32 cellular contexts compared by ENCODE assay signal in the genomic region with DNA sequence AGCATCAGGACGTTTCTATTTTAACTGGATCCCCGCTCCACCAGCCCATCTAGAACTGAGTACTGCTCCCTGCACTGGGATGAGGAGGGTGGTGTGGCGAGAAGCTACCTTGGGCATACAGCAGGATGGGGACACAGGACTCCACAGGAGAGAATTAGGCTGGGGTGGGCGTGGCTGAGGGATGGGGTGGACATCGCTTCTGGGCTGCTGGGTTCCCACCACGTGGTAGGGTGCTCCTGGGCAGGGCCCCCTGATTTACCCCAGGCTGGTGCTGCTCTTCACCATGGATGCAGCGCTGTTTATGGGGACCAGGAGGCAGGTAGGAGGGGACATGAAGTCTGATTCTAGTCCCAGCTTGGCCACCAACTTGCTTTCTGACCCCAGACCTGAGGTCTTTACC. TPM values are rescaled to one million over a fixed set of nuclear protein-coding genes. Genes with fewer than 3 reads are reported as not detected.
DNase-seq lines count a peak whose midpoint lies in the region; ATAC-seq and TF ChIP-seq lines count a peak whose summit lies in the region.
"Had no signal": no experiment of that assay in that cellular context is flagged by ENCODE, and none has a peak within 500 bp of the region (broad histone marks: within the 10 kb centered on the region; RNA-seq: fewer than 3 reads in every experiment).

No MANE protein-coding gene starts in this region.

- no peaks in the 10 kb centered on the region for H3K9me3 ChIP-seq in HEK293 (ENCODE audit: control insufficient read depth, insufficient read depth, low read depth, low read length)
- no peaks in the 10 kb centered on the region for H3K9me3 ChIP-seq in endodermal cell (ENCODE audit: control insufficient read depth, low read length)
- no peaks in the 10 kb centered on the region for H3K9me3 ChIP-seq in spleen
- H3K9me3 ChIP-seq: esophagus muscularis mucosa, heart right ventricle, neutrophil, Peyer's patch, right lobe of liver, upper lobe of right lung had no signal

- no peak overlapping the region for H3K27ac ChIP-seq in HEK293 (ENCODE audit: extremely low read depth, low read depth, low read length)
- H3K27ac ChIP-seq in endodermal cell (ENCODE audit: low read depth, low read length), result no peak overlapping the region
- no peak overlapping the region for H3K27ac ChIP-seq in spleen
- H3K27ac ChIP-seq: esophagus muscularis mucosa, heart right ventricle, neutrophil, Peyer's patch, right lobe of liver, upper lobe of right lung had no signal

- no peak for ATAC-seq in activated CD8-positive, alpha-beta T cell treated with anti-CD3 and anti-CD28 coated beads for 36 hours
- no peak for ATAC-seq in activated CD8-positive, alpha-beta T cell treated with anti-CD3 and anti-CD28 coated beads, Interleukin-2, amount 10 ng/mL, durations not matched to agents 7 days and 5 days
- no peak for ATAC-seq in natural killer cell treated with Interleukin-12 subunit alpha and Interleukin-12 subunit beta and Interleukin-15 and Interleukin-18, amount 100 ng/mL, for 72 hours
- ATAC-seq in GM21576 (IDR thresholded peaks at IDR 0.05; ENCODE audit: unreplicated experiment), result no peak
- ATAC-seq: activated CD8-positive, alpha-beta memory T cell treated with anti-CD3 and anti-CD28 coated beads, Interleukin-2, amount 10 ng/mL, durations not matched to agents 7 days and 5 days; CD8-positive, alpha-beta T cell; heart right ventricle; left ventricle myocardium superior; upper lobe of right lung had no signal

- no peak overlapping the region for H3K9ac ChIP-seq in endodermal cell (ENCODE audit: extremely low read depth, low read length, poor library complexity, severe bottlenecking)

- DNase-seq in activated CD8-positive, alpha-beta T cell treated with anti-CD3 and anti-CD28 coated beads for 36 hours, result no peak
- no peak for DNase-seq in activated CD8-positive, alpha-beta T cell treated with anti-CD3 and anti-CD28 coated beads, Interleukin-2, amount 10 ng/mL, durations not matched to agents 7 days and 5 days
- peak; percentile 36 for DNase-seq in endodermal cell
- DNase-seq in spleen, result peak; percentile 41
- no peak for DNase-seq in natural killer cell treated with Interleukin-12 subunit alpha and Interleukin-12 subunit beta and Interleukin-15 and Interleukin-18, amount 100 ng/mL, for 72 hours (ENCODE audit: low spot score)
- no peak for DNase-seq in A172 (ENCODE audit: low spot score)
- DNase-seq: activated CD4-positive, alpha-beta T cell treated with anti-CD3 and anti-CD28 coated beads for 4 hours; activated CD8-positive, alpha-beta memory T cell treated with anti-CD3 and anti-CD28 coated beads, Interleukin-2, amount 10 ng/mL, durations not matched to agents 7 days and 5 days; AML-193; CD8-positive, alpha-beta T cell; central memory CD4-positive, alpha-beta T cell; dermis blood vessel endothelial cell; GOT3; heart right ventricle; kidney; left ventricle myocardium superior; NCI-H446; NCI-H82; Peyer's patch; right lobe of liver; SIG-M5; stimulated activated CD4-positive, alpha-beta T cell treated with anti-CD3 and anti-CD28 coated beads, Interleukin-4, amount 100 ng/mL, for 24 hours; upper lobe of right lung had no signal

- H3K36me3 Mint-ChIP-seq in activated CD8-positive, alpha-beta T cell treated with anti-CD3 and anti-CD28 coated beads for 36 hours (ENCODE audit: low read depth), result peaks cover 76% of the 10 kb centered on the region
- H3K36me3 Mint-ChIP-seq in activated CD8-positive, alpha-beta T cell treated with anti-CD3 and anti-CD28 coated beads, Interleukin-2, amount 10 ng/mL, durations not matched to agents 7 days and 5 days (ENCODE audit: low read depth), result peaks cover 25% of the 10 kb centered on the region
- H3K36me3 Mint-ChIP-seq in endodermal cell (ENCODE audit: low read depth), result no peaks in the 10 kb centered on the region
- H3K36me3 Mint-ChIP-seq in natural killer cell treated with Interleukin-12 subunit alpha and Interleukin-12 subunit beta and Interleukin-15 and Interleukin-18, amount 100 ng/mL, for 72 hours, result no peaks in the 10 kb centered on the region
- H3K36me3 Mint-ChIP-seq: CD8-positive, alpha-beta T cell; IgD-negative memory B cell; mesothelial cell of epicardium had no signal

- no peaks in the 10 kb centered on the region for H3K36me3 ChIP-seq in HEK293 (ENCODE audit: control insufficient read depth in 2 of 2, insufficient read depth in 1 of 2, low read length in 2 of 2)
- H3K36me3 ChIP-seq in endodermal cell (ENCODE audit: control insufficient read depth, insufficient read depth, low read length), result no peaks in the 10 kb centered on the region
- peaks cover 0 to 30% (median 0%) of the 10 kb centered on the region in 6 donors for H3K36me3 ChIP-seq in spleen
- H3K36me3 ChIP-seq: esophagus muscularis mucosa, right lobe of liver had no signal

- CTCF ChIA-PET in activated CD8-positive, alpha-beta T cell treated with anti-CD3 and anti-CD28 coated beads for 36 hours (lab: Charles Lee), result interaction anchor here (0.6 to 3.7 kb wide), 6 partner anchors 20 to 121 kb away, joined by 3 to 22 read pairs (median 10); partner anchors contain the start of gene VDR
- CTCF ChIA-PET in activated CD8-positive, alpha-beta T cell treated with anti-CD3 and anti-CD28 coated beads, Interleukin-2, amount 10 ng/mL, durations not matched to agents 7 days and 5 days (lab: Charles Lee), result interaction anchor here (1.3 to 4.4 kb wide), 5 partner anchors 21 to 101 kb away, joined by 3 to 22 read pairs (median 8); partner anchors contain the start of gene TMEM106C
- CTCF ChIA-PET in HEK293 (lab: Yijun Ruan, JAX), result no interaction called here

- intact Hi-C loops in activated CD8-positive, alpha-beta T cell treated with anti-CD3 and anti-CD28 coated beads for 36 hours (cut with micrococcal nuclease), result loop anchor here (10.0 kb wide), 1 partner anchor 82 kb away; no protein-coding TSS in a partner anchor
- intact Hi-C loops in spleen (cut with DNase I; ENCODE audit: low total_unique reads), result no loop called here

- TF ChIP-seq CTCF in activated CD8-positive, alpha-beta T cell treated with anti-CD3 and anti-CD28 coated beads for 36 hours (IDR thresholded peaks at IDR 0.05), result no peak
- TF ChIP-seq CTCF in HEK293 (tag by site-specific recombination; IDR thresholded peaks at IDR 0.05), result no peak
- no peak for TF ChIP-seq CTCF in endodermal cell (conservative IDR thresholded peaks at IDR 0.05)
- no peak for TF ChIP-seq CTCF in spleen (IDR thresholded peaks at IDR 0.05 in 8 of 11, conservative IDR thresholded peaks at IDR 0.05 in 3 of 11)

- no peaks in the 10 kb centered on the region for H3K27me3 Mint-ChIP-seq in activated CD8-positive, alpha-beta T cell treated with anti-CD3 and anti-CD28 coated beads for 36 hours
- H3K27me3 Mint-ChIP-seq in activated CD8-positive, alpha-beta T cell treated with anti-CD3 and anti-CD28 coated beads, Interleukin-2, amount 10 ng/mL, durations not matched to agents 7 days and 5 days (ENCODE audit: low read depth), result no peaks in the 10 kb centered on the region
- H3K27me3 Mint-ChIP-seq in endodermal cell (ENCODE audit: insufficient read depth), result peaks cover 9% of the 10 kb centered on the region
- no peaks in the 10 kb centered on the region for H3K27me3 Mint-ChIP-seq in natural killer cell treated with Interleukin-12 subunit alpha and Interleukin-12 subunit beta and Interleukin-15 and Interleukin-18, amount 100 ng/mL, for 72 hours
- H3K27me3 Mint-ChIP-seq: activated CD8-positive, alpha-beta memory T cell treated with anti-CD3 and anti-CD28 coated beads, Interleukin-2, amount 10 ng/mL, durations not matched to agents 7 days and 5 days had no signal

- H3K4me1 ChIP-seq in HEK293 (ENCODE audit: control insufficient read depth, insufficient read depth, low read length) (no peaks in the 10 kb centered on the region), endodermal cell (ENCODE audit: control insufficient read depth, insufficient read depth, low read length) (no peaks in the 10 kb centered on the region), spleen (peaks cover 0 to 7% (median 3%) of the 10 kb centered on the region in 6 donors)
- H3K4me1 ChIP-seq: esophagus muscularis mucosa, upper lobe of right lung had no signal

- no peaks in the 10 kb centered on the region for H3K9me3 Mint-ChIP-seq in activated CD8-positive, alpha-beta T cell treated with anti-CD3 and anti-CD28 coated beads for 36 hours
- no peaks in the 10 kb centered on the region for H3K9me3 Mint-ChIP-seq in activated CD8-positive, alpha-beta T cell treated with anti-CD3 and anti-CD28 coated beads, Interleukin-2, amount 10 ng/mL, durations not matched to agents 7 days and 5 days (ENCODE audit: insufficient read depth)
- no peaks in the 10 kb centered on the region for H3K9me3 Mint-ChIP-seq in endodermal cell
- no peaks in the 10 kb centered on the region for H3K9me3 Mint-ChIP-seq in natural killer cell treated with Interleukin-12 subunit alpha and Interleukin-12 subunit beta and Interleukin-15 and Interleukin-18, amount 100 ng/mL, for 72 hours
- H3K9me3 Mint-ChIP-seq: CD8-positive, alpha-beta T cell; IgD-negative memory B cell; mesothelial cell of epicardium had no signal

- no peaks in the 10 kb centered on the region for H3K27me3 ChIP-seq in endodermal cell (ENCODE audit: control insufficient read depth, insufficient read depth, low read length, poor library complexity, severe bottlenecking)
- no peaks in the 10 kb centered on the region for H3K27me3 ChIP-seq in spleen (replicated peaks in 1 of 7)
- H3K27me3 ChIP-seq: esophagus muscularis mucosa, heart right ventricle, neutrophil, Peyer's patch, right lobe of liver, upper lobe of right lung had no signal

- TF ChIP-seq POLR2A in spleen (IDR thresholded peaks at IDR 0.05), result no peak

- no peak overlapping the region for H3K4me3 ChIP-seq in HEK293 (ENCODE audit: low read depth, low read length)
- H3K4me3 ChIP-seq in endodermal cell (ENCODE audit: low read length), result no peak overlapping the region
- H3K4me3 ChIP-seq in spleen, result no peak overlapping the region
- H3K4me3 ChIP-seq: esophagus muscularis mucosa, heart right ventricle, Peyer's patch, right lobe of liver, upper lobe of right lung had no signal

- H3K4me3 Mint-ChIP-seq in activated CD8-positive, alpha-beta T cell treated with anti-CD3 and anti-CD28 coated beads for 36 hours, result no peak overlapping the region
- H3K4me3 Mint-ChIP-seq in activated CD8-positive, alpha-beta T cell treated with anti-CD3 and anti-CD28 coated beads, Interleukin-2, amount 10 ng/mL, durations not matched to agents 7 days and 5 days, result no peak overlapping the region
- no peak overlapping the region for H3K4me3 Mint-ChIP-seq in endodermal cell
- no peak overlapping the region for H3K4me3 Mint-ChIP-seq in natural killer cell treated with Interleukin-12 subunit alpha and Interleukin-12 subunit beta and Interleukin-15 and Interleukin-18, amount 100 ng/mL, for 72 hours
- H3K4me3 Mint-ChIP-seq: activated CD8-positive, alpha-beta memory T cell treated with anti-CD3 and anti-CD28 coated beads, Interleukin-2, amount 10 ng/mL, durations not matched to agents 7 days and 5 days; CD8-positive, alpha-beta T cell; IgD-negative memory B cell; mesothelial cell of epicardium had no signal

- peaks cover 66% of the 10 kb centered on the region for H3K4me1 Mint-ChIP-seq in activated CD8-positive, alpha-beta T cell treated with anti-CD3 and anti-CD28 coated beads for 36 hours (ENCODE audit: low read depth)
- peaks cover 40% of the 10 kb centered on the region for H3K4me1 Mint-ChIP-seq in activated CD8-positive, alpha-beta T cell treated with anti-CD3 and anti-CD28 coated beads, Interleukin-2, amount 10 ng/mL, durations not matched to agents 7 days and 5 days (ENCODE audit: low read depth)
- H3K4me1 Mint-ChIP-seq in endodermal cell, result no peaks in the 10 kb centered on the region
- peaks cover 3 to 27% of the 10 kb centered on the region in 2 donors for H3K4me1 Mint-ChIP-seq in natural killer cell treated with Interleukin-12 subunit alpha and Interleukin-12 subunit beta and Interleukin-15 and Interleukin-18, amount 100 ng/mL, for 72 hours (ENCODE audit: low read depth in 2 of 2)
- H3K4me1 Mint-ChIP-seq: mesothelial cell of epicardium had no signal

- POLR2A ChIA-PET in activated CD8-positive, alpha-beta T cell treated with anti-CD3 and anti-CD28 coated beads for 36 hours (lab: Charles Lee), result interaction anchor here (0.9 to 3.0 kb wide), 8 partner anchors 9 to 294 kb away, joined by 3 to 15 read pairs (median 4); partner anchors contain the start of genes ASB8 and VDR
- POLR2A ChIA-PET in activated CD8-positive, alpha-beta T cell treated with anti-CD3 and anti-CD28 coated beads, Interleukin-2, amount 10 ng/mL, durations not matched to agents 7 days and 5 days (lab: Charles Lee), result interaction anchor here (1.0 kb wide), 1 partner anchor 26 kb away, joined by 3 read pairs; no protein-coding TSS in a partner anchor
- POLR2A ChIA-PET in HEK293 (lab: Yijun Ruan, JAX), result no interaction called here

- 92 to 93% methylated on average over 4 to 7 of the region's 7 CpGs for WGBS in endodermal cell (ENCODE audit: insufficient coverage in 1 of 2, insufficient read length in 1 of 2), 2 experiments
- WGBS in spleen, 5 donors, result 87 to 96% (median 93%) methylated on average over 4 to 7 of the region's 7 CpGs

- peak overlapping the region; percentile 27 for H3K27ac Mint-ChIP-seq in activated CD8-positive, alpha-beta T cell treated with anti-CD3 and anti-CD28 coated beads for 36 hours
- no peak overlapping the region for H3K27ac Mint-ChIP-seq in activated CD8-positive, alpha-beta T cell treated with anti-CD3 and anti-CD28 coated beads, Interleukin-2, amount 10 ng/mL, durations not matched to agents 7 days and 5 days
- no peak overlapping the region for H3K27ac Mint-ChIP-seq in endodermal cell
- no peak overlapping the region for H3K27ac Mint-ChIP-seq in natural killer cell treated with Interleukin-12 subunit alpha and Interleukin-12 subunit beta and Interleukin-15 and Interleukin-18, amount 100 ng/mL, for 72 hours
- H3K27ac Mint-ChIP-seq: CD8-positive, alpha-beta T cell; IgD-negative memory B cell; mesothelial cell of epicardium; progenitor cell of endocrine pancreas had no signal

RNA-seq across cellular contexts. Expression of gene VDR, which starts 41.9 kb away (rescaled TPM):
- total RNA-seq in activated CD8-positive, alpha-beta T cell treated with anti-CD3 and anti-CD28 coated beads for 36 hours, result 10 to 100 TPM; 84.6 to 86.4 TPM
- 10 to 100 TPM; 13.2 to 14.5 TPM for total RNA-seq in activated CD8-positive, alpha-beta T cell treated with anti-CD3 and anti-CD28 coated beads, Interleukin-2, amount 10 ng/mL, durations not matched to agents 7 days and 5 days
- total RNA-seq in endodermal cell (under 1 TPM in 1 of 2 donors, not detected in 1; 0.04 TPM), spleen (10 to 100 TPM in 1 of 7 donors, 1 to 10 TPM in 6; 5.5 to 10.5 (median 6.4) TPM)
- not detected for polyA plus RNA-seq in endodermal cell (2013, experiment 1 of 2)
- polyA plus RNA-seq in endodermal cell (2013, experiment 2 of 2), result not detected
- under 1 TPM; 0.70 to 0.89 (median 0.83) TPM for polyA plus RNA-seq in spleen
- total RNA-seq in natural killer cell treated with Interleukin-12 subunit alpha and Interleukin-12 subunit beta and Interleukin-15 and Interleukin-18, amount 100 ng/mL, for 72 hours, result 10 to 100 TPM; 12.0 to 23.0 TPM
- 2.5 and 3.3 TPM in 2 replicates for total RNA-seq in A172 (2014; rRNA removed; shearing (Covaris generic))
- total RNA-seq: frontal cortex, temporal lobe had no signal

RNA-seq across cellular contexts. Expression of gene HDAC7, which starts 43.2 kb away (rescaled TPM):
- total RNA-seq in activated CD8-positive, alpha-beta T cell treated with anti-CD3 and anti-CD28 coated beads for 36 hours, result 100 to 1,000 TPM; 373 to 382 TPM
- total RNA-seq in activated CD8-positive, alpha-beta T cell treated with anti-CD3 and anti-CD28 coated beads, Interleukin-2, amount 10 ng/mL, durations not matched to agents 7 days and 5 days, result 100 to 1,000 TPM; 180 to 207 TPM
- total RNA-seq in endodermal cell (100 to 1,000 TPM; 146 to 154 TPM), spleen (100 to 1,000 TPM in 5 of 7 donors, 10 to 100 TPM in 2; 74.9 to 158 (median 132) TPM)
- 73.0 TPM for polyA plus RNA-seq in endodermal cell (2013, experiment 1 of 2)
- polyA plus RNA-seq in endodermal cell (2013, experiment 2 of 2), result 68.5 TPM
- 10 to 100 TPM; 39.6 to 76.7 (median 52.2) TPM for polyA plus RNA-seq in spleen
- 100 to 1,000 TPM; 127 to 176 TPM for total RNA-seq in natural killer cell treated with Interleukin-12 subunit alpha and Interleukin-12 subunit beta and Interleukin-15 and Interleukin-18, amount 100 ng/mL, for 72 hours
- 24.4 and 29.4 TPM in 2 replicates for total RNA-seq in A172 (2014; rRNA removed; shearing (Covaris generic))

Comparison
In these comparisons a context has a peak if more than half of its experiments do, and no peak if none do; other contexts are left out.
1. DNase-seq: peak in endodermal cell (single experiment) and spleen (single experiment); none in activated CD8-positive, alpha-beta T cell treated with anti-CD3 and anti-CD28 coated beads for 36 hours (single experiment), activated CD8-positive, alpha-beta T cell treated with anti-CD3 and anti-CD28 coated beads, Interleukin-2, amount 10 ng/mL, durations not matched to agents 7 days and 5 days (single experiment), natural killer cell treated with Interleukin-12 subunit alpha and Interleukin-12 subunit beta and Interleukin-15 and Interleukin-18, amount 100 ng/mL, for 72 hours (single experiment) and A172 (single experiment).